ENCODE assay signal across 34 cellular contexts in the genomic region with DNA sequence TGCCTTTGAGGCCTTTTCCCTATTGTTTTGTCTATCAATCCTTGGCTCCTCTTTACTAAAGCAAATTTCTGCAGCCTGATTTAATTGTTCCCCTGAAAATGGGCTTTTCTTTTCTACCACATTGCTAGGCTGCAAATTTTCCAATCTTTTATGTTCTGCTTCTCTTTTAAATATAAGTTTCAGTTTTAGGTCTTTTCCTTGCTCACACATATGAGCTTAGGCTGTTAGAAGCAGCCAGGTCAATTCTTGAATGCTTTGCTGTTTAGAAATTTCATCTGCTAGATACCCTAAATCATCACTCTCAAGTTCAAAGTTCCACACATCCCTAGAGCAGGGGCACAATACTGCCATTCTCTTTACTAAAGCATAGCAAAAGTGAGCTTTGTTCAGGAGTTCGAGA.
"Had no signal": no experiment of that assay in that cellular context is flagged by ENCODE, and none has a peak within 500 bp of the region (broad histone marks: within the 10 kb centered on the region; RNA-seq: fewer than 3 reads in every experiment).

No MANE protein-coding gene starts in this region.

- H3K4me3 ChIP-seq: adrenal gland, ascending aorta, body of pancreas, breast epithelium, cardiac muscle cell had no signal

- FAIRE-seq: astrocyte, bronchial epithelial cell had no signal

- H3K27ac ChIP-seq: adrenal gland, ascending aorta, body of pancreas, brain microvascular endothelial cell, breast epithelium, cardiac muscle cell had no signal

- H3K4me1 ChIP-seq: adrenal gland, ascending aorta, body of pancreas, breast epithelium had no signal

- ATAC-seq: activated naive CD4-positive, alpha-beta T cell treated with anti-CD3 and anti-CD28 coated beads, Interleukin-2, amount 50 U/mL, for 72 hours; activated naive CD8-positive, alpha-beta T cell treated with anti-CD3 and anti-CD28 coated beads, Interleukin-2, amount 50 U/mL, for 24 hours; activated T-cell treated with anti-CD3 and anti-CD28 coated beads, Interleukin-2, amount 50 U/mL, for 4 hours; activated T-cell treated with anti-CD3 and anti-CD28 coated beads, Interleukin-2, amount 50 U/mL, for 72 hours; activated T-helper 17 cell treated with anti-CD3 and anti-CD28 coated beads, Interleukin-2, amount 50 U/mL, for 72 hours; body of pancreas had no signal

- H3K36me3 ChIP-seq: adrenal gland, ascending aorta, brain microvascular endothelial cell, breast epithelium, cardiac muscle cell had no signal

- DNase-seq: activated effector memory CD4-positive, alpha-beta T cell treated with anti-CD3 and anti-CD28 coated beads, Interleukin-2, amount 50 U/mL, for 16 hours; activated effector memory CD4-positive, alpha-beta T cell treated with Interleukin-2 at 50 U/mL for 16 hours; activated gamma-delta T cell; activated gamma-delta T cell treated with Interleukin-2 at 50 U/mL for 16 hours; activated naive CD4-positive, alpha-beta T cell; activated naive CD4-positive, alpha-beta T cell treated with anti-CD3 and anti-CD28 coated beads for 36 hours; activated naive CD4-positive, alpha-beta T cell treated with anti-CD3 and anti-CD28 coated beads, Interleukin-2, amount 10 ng/mL, durations not matched to agents 7 days and 5 days; activated naive CD4-positive, alpha-beta T cell treated with anti-CD3 and anti-CD28 coated beads, Interleukin-2, amount 50 U/mL, for 16 hours; activated naive CD4-positive, alpha-beta T cell treated with Interleukin-2 at 50 U/mL for 16 hours; activated naive CD8-positive, alpha-beta T cell treated with anti-CD3 and anti-CD28 coated beads for 36 hours; activated naive CD8-positive, alpha-beta T cell treated with anti-CD3 and anti-CD28 coated beads, Interleukin-2, amount 10 ng/mL, durations not matched to agents 7 days and 5 days; activated naive CD8-positive, alpha-beta T cell treated with anti-CD3 and anti-CD28 coated beads, Interleukin-2, amount 50 U/mL, for 24 hours; activated T-cell treated with anti-CD3 and anti-CD28 coated beads, Interleukin-2, amount 50 U/mL, for 1 hour; activated T-cell treated with anti-CD3 and anti-CD28 coated beads, Interleukin-2, amount 50 U/mL, for 24 hours; activated T-cell treated with anti-CD3 and anti-CD28 coated beads, Interleukin-2, amount 50 U/mL, for 4 hours; activated T-cell treated with anti-CD3 and anti-CD28 coated beads, Interleukin-2, amount 50 U/mL, for 48 hours; activated T-cell treated with anti-CD3 and anti-CD28 coated beads, Interleukin-2, amount 50 U/mL, for 72 hours; adrenal gland; amniotic stem cell; amygdala; anterior cingulate cortex; aorta; body of pancreas; brain microvascular endothelial cell; caudate nucleus; central memory CD4-positive, alpha-beta T cell; cerebellar nuclear complex had no signal

- H3K27me3 ChIP-seq: adrenal gland, ascending aorta, body of pancreas, brain microvascular endothelial cell, breast epithelium, cardiac muscle cell had no signal

- H3K9me3 ChIP-seq: adrenal gland had no signal
